ENCODE assay signal across 8 cellular contexts in the genomic region with DNA sequence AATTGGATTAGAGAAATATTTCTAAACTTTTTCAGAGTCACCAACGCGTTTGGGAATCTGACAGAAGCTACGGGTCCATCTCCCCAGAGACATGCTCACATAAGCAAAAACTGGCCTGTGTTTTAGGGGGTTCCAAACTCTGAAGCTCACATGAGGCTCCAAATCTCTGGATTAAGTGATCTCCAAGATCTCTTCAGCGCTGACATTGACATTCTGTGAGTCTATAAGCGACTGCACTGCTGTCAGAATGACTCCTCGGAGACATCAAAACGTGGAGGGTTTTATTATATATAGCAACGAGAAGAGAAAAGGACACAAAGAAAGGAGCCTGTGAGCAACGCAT. TPM values are rescaled to one million over a fixed set of nuclear protein-coding genes. Genes with fewer than 3 reads are reported as not detected.
DNase-seq lines count a peak whose midpoint lies in the region; ATAC-seq and TF ChIP-seq lines count a peak whose summit lies in the region.

No MANE protein-coding gene starts in this region.

- no peak for ATAC-seq in activated CD4-positive, CD25-positive, alpha-beta regulatory T cell treated with anti-CD3 and anti-CD28 coated beads, Interleukin-2, amount 50 U/mL, for 24 hours

- H3K9me3 ChIP-seq in Peyer's patch (no peaks in the 10 kb centered on the region), parathyroid adenoma (ENCODE audit: control insufficient read depth, low read length) (no peaks in the 10 kb centered on the region)

- H2AFZ ChIP-seq in parathyroid adenoma: peak overlapping the region; percentile 94

- peak overlapping the region; percentile 63 for H3K4me2 ChIP-seq in parathyroid adenoma (ENCODE audit: low read length)

- H3K9ac ChIP-seq in parathyroid adenoma: no peak overlapping the region

- H3K4me1 Mint-ChIP-seq in Calu3 (ENCODE audit: low read depth, unreplicated experiment): peaks cover 16% of the 10 kb centered on the region

- no peak for TF ChIP-seq POLR2A in Peyer's patch (IDR thresholded peaks at IDR 0.05)

- H3K9me3 Mint-ChIP-seq in Calu3 (ENCODE audit: low read depth, unreplicated experiment): no peaks in the 10 kb centered on the region

- H3K36me3 ChIP-seq in Peyer's patch (no peaks in the 10 kb centered on the region), parathyroid adenoma (ENCODE audit: control insufficient read depth, insufficient read depth, low read length) (no peaks in the 10 kb centered on the region)

- TF ChIP-seq CTCF in Calu3 (IDR thresholded peaks at IDR 0.05; ENCODE audit: unreplicated experiment): no peak
- TF ChIP-seq CTCF in Peyer's patch (IDR thresholded peaks at IDR 0.05): no peak
- no peak for TF ChIP-seq CTCF in epithelial cell of proximal tubule (conservative IDR thresholded peaks at IDR 0.05; ENCODE audit: low read depth, low read length)
- no peak for TF ChIP-seq CTCF in parathyroid adenoma (IDR thresholded peaks at IDR 0.05)

- DNase-seq in Calu3 (no peak), Peyer's patch (no peak), epithelial cell of proximal tubule (ENCODE audit: low read depth) (no peak), glomerular visceral epithelial cell (ENCODE audit: extremely low spot score) (no peak), kidney tubule cell (ENCODE audit: low spot score) (no peak), NCI-H128 (lab: John Stamatoyannopoulos, UW; ENCODE audit: unreplicated experiment) (no peak)

- no peaks in the 10 kb centered on the region for H3K27me3 Mint-ChIP-seq in Calu3 (ENCODE audit: unreplicated experiment)

- peak overlapping the region; percentile 70 to 80 (median 76) for H3K4me3 ChIP-seq in Peyer's patch
- peak overlapping the region; percentile 47 for H3K4me3 ChIP-seq in epithelial cell of proximal tubule (ENCODE audit: low read depth, low read length)
- H3K4me3 ChIP-seq in parathyroid adenoma (ENCODE audit: low read depth, low read length): peak overlapping the region; percentile 42

- CTCF ChIA-PET in Calu3 (lab: Charles Lee): no interaction called here

- H3K27ac Mint-ChIP-seq in Calu3 (ENCODE audit: unreplicated experiment): peak overlapping the region; percentile 47

- peaks cover 3% of the 10 kb centered on the region for H3K79me2 ChIP-seq in parathyroid adenoma

- peaks cover 0 to 11% (median 5%) of the 10 kb centered on the region in 4 donors for H3K4me1 ChIP-seq in Peyer's patch
- peaks cover 3% of the 10 kb centered on the region for H3K4me1 ChIP-seq in parathyroid adenoma

- no TSS peak for BruUV-seq in Calu3 (replicated peaks; lab: Mats Ljungman, UMichigan)

- peaks cover 24% of the 10 kb centered on the region for H3K36me3 Mint-ChIP-seq in Calu3 (ENCODE audit: insufficient read depth, unreplicated experiment)

- H3K27me3 ChIP-seq in Peyer's patch (no peaks in the 10 kb centered on the region), parathyroid adenoma (ENCODE audit: control insufficient read depth, insufficient read depth, low read length) (no peaks in the 10 kb centered on the region)

- H3K4me3 Mint-ChIP-seq in Calu3 (ENCODE audit: low read depth, unreplicated experiment): peak overlapping the region; percentile 97

- intact Hi-C loops in Calu3 (cut with micrococcal nuclease; ENCODE audit: unreplicated experiment): loop anchor here (1.0 to 5.0 kb wide), 3 partner anchors 91 to 176 kb away; no protein-coding TSS in a partner anchor

- peak overlapping the region; percentile 89 to 96 (median 94) for H3K27ac ChIP-seq in Peyer's patch
- peak overlapping the region; percentile 71 for H3K27ac ChIP-seq in parathyroid adenoma

RNA-seq across cellular contexts. Expression of a gene that starts 0.6 kb away (rescaled TPM):
- 10.3 and 13.9 TPM in 2 replicates for total RNA-seq in Calu3 (2022)
- total RNA-seq in Peyer's patch: 10 to 100 TPM; 12.4 to 16.3 (median 14.4) TPM
- total RNA-seq in epithelial cell of proximal tubule: 7.1 and 8.1 TPM in 2 replicates
